In genomic region chr9:107336718-107337360, GRCh38 we compare ENCODE assay signal across 13 cellular contexts. TPM values are rescaled to one million over a fixed set of nuclear protein-coding genes. Genes with fewer than 3 reads are reported as not detected.
DNase-seq lines count a peak whose midpoint lies in the region; ATAC-seq, FAIRE-seq and TF ChIP-seq lines count a peak whose summit lies in the region.
"Had no signal": no experiment of that assay in that cellular context is flagged by ENCODE, and none has a peak within 500 bp of the region (broad histone marks: within the 10 kb centered on the region; RNA-seq: fewer than 3 reads in every experiment).

No MANE protein-coding gene starts in this region.

- peak; percentile 19 for ATAC-seq in body of pancreas

- 47 to 48% methylated on average over 6 of the region's 6 CpGs for WGBS in body of pancreas, 2 donors
- 96% methylated on average over 6 of the region's 6 CpGs for WGBS in hepatocyte (ENCODE audit: low lambda C conversion rate, missing lambda C conversion rate)

- H3K4me3 ChIP-seq in body of pancreas (no peak overlapping the region), hepatocyte (no peak overlapping the region)

- H3K9me3 ChIP-seq in body of pancreas (no peaks in the 10 kb centered on the region), hepatocyte (ENCODE audit: low read depth) (no peaks in the 10 kb centered on the region)

- no peak overlapping the region for H2AFZ ChIP-seq in hepatocyte

- H3K36me3 ChIP-seq in body of pancreas (replicated peaks in 1 of 2; ENCODE audit: insufficient read depth in 1 of 2, low read depth in 2 of 2): peaks cover 0 to 11% of the 10 kb centered on the region in 2 donors
- H3K36me3 ChIP-seq in hepatocyte (replicated peaks; ENCODE audit: insufficient read depth, low read depth): no peaks in the 10 kb centered on the region

- no peaks in the 10 kb centered on the region for H3K27me3 ChIP-seq in body of pancreas
- no peaks in the 10 kb centered on the region for H3K27me3 ChIP-seq in hepatocyte

- H3K27ac ChIP-seq in body of pancreas: no peak overlapping the region
- H3K27ac ChIP-seq in hepatocyte: no peak overlapping the region

- TF ChIP-seq POLR2A in H54 (IDR thresholded peaks at IDR 0.05; ENCODE audit: low read depth, low read length): no peak
- TF ChIP-seq POLR2A in body of pancreas (IDR thresholded peaks at IDR 0.05): no peak

- peak; percentile 36 for FAIRE-seq in H54 (lab: Jason Lieb, UNC)
- FAIRE-seq: TTC549, urothelium cell line had no signal

- H3K4me2 ChIP-seq in hepatocyte: no peak overlapping the region

- H3K79me2 ChIP-seq in hepatocyte: peaks cover 13% of the 10 kb centered on the region

- intact Hi-C loops in body of pancreas (cut with DNase I): no loop called here

- TF ChIP-seq CTCF in body of pancreas (IDR thresholded peaks at IDR 0.05) (peak in 1 of 7 experiments; percentile 2), hepatocyte (IDR thresholded peaks at IDR 0.05; ENCODE audit: poor library complexity) (no peak)

- H3K4me1 ChIP-seq in body of pancreas (peaks cover 25% of the 10 kb centered on the region), hepatocyte (ENCODE audit: insufficient read depth) (no peaks in the 10 kb centered on the region)

- H3K9me2 ChIP-seq in hepatocyte (replicated peaks; ENCODE audit: insufficient read depth): no peaks in the 10 kb centered on the region

- H4K20me1 ChIP-seq in hepatocyte (ENCODE audit: insufficient read depth, poor library complexity, severe bottlenecking): peaks cover 3% of the 10 kb centered on the region

- DNase-seq in AG08395 (ENCODE audit: low spot score): peak; percentile 79
- DNase-seq in H54 (ENCODE audit: insufficient read length, low spot score): peak; percentile 70
- DNase-seq in body of pancreas: peak; percentile 34 to 78 (median 50)
- peak; percentile 13 to 29 for DNase-seq in lung microvascular endothelial cell (ENCODE audit: low read depth in 2 of 2)
- no peak for DNase-seq in 8988T
- no peak for DNase-seq in NCI-H2107 treated with DMSO at 0.1 percent for 48 hours (lab: John Stamatoyannopoulos, UW; ENCODE audit: unreplicated experiment)
- no peak for DNase-seq in hepatocyte (ENCODE audit: low spot score)
- no peak for DNase-seq in activated CD4-positive, CD25-positive, alpha-beta regulatory T cell treated with anti-CD3 and anti-CD28 coated beads, Interleukin-2, amount 50 U/mL, for 72 hours
- DNase-seq: DMS79 treated with DMSO at 0.1 percent for 48 hours, left cardiac atrium, NCI-H187 treated with DMSO at 0.1 percent for 48 hours had no signal

RNA-seq across cellular contexts. Expression of gene RAD23B, which starts 53.8 kb away (rescaled TPM):
- total RNA-seq in body of pancreas (10 to 100 TPM; 47.1 to 50.6 TPM), lung microvascular endothelial cell (52.5 and 66.3 TPM in 2 replicates), hepatocyte (126 and 142 TPM in 2 replicates)
- polyA plus RNA-seq in hepatocyte: 15.9 and 19.4 TPM in 2 replicates

Comparison
In these comparisons a context has a peak if more than half of its experiments do, and no peak if none do; other contexts are left out.
1. DNase-seq: peak in AG08395 (single experiment), H54 (single experiment), body of pancreas (4 of 4) and lung microvascular endothelial cell (2 of 2); none in 8988T (single experiment), NCI-H2107 treated with DMSO at 0.1 percent for 48 hours (single experiment), hepatocyte (single experiment) and activated CD4-positive, CD25-positive, alpha-beta regulatory T cell treated with anti-CD3 and anti-CD28 coated beads, Interleukin-2, amount 50 U/mL, for 72 hours (single experiment).